In the genomic region with DNA sequence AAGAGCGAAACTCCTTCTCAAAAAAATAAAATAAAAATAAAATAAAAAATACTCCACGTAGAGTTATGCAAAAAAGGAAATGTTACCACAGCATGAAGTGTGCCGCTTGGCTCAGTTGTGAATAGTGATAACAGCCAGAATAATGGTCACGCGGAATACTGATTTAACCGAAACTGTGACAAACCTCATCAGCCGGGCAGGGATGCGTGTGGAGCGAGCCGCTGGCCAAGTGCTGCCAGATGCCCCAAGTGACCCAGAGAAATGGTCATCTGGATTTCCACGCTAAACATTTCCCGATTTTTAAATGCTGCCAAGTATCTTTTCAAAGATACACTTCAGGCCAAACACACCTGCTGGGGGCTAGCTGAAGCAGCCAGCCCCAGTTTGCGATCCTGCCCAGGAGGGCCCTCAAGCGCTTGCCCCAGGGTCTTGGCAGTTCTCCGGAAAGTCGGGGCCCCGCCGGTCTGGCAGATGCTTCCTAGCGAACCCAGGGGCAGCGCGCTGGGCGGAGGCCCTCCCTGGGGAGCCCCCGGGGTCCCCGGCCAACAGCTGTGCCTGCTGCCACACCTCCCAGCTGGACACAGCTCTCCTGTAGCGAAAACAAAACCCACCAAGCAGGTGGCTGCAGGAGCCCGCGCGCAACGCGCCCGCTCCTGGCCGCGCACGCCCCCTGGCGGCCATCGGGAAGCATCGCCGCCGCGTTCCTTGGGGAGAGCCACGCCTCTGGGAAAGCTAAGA, we compare ENCODE assay signal across 8 cellular contexts. TPM values are rescaled to one million over a fixed set of nuclear protein-coding genes. Genes with fewer than 3 reads are reported as not detected.
A peak's percentile ranks its signal among the peaks of the same experiment; 100 is the strongest.
DNase-seq lines count a peak whose midpoint lies in the region; TF ChIP-seq lines count a peak whose summit lies in the region.

No MANE protein-coding gene starts in this region.

- no peaks in the 10 kb centered on the region for H3K9me3 Mint-ChIP-seq in HFFc6

- H3K36me3 ChIP-seq in WERI-Rb-1: no peaks in the 10 kb centered on the region
- no peaks in the 10 kb centered on the region for H3K36me3 ChIP-seq in breast epithelium

- H3K4me1 ChIP-seq in breast epithelium: peaks cover 7 to 11% of the 10 kb centered on the region in 2 donors

- intact Hi-C loops in breast epithelium (cut with DNase I; ENCODE audit: low total_unique reads): no loop called here

- peaks cover 32% of the 10 kb centered on the region for H3K4me1 Mint-ChIP-seq in HFFc6 (ENCODE audit: low read depth)

- peaks cover 4% of the 10 kb centered on the region for H3K36me3 Mint-ChIP-seq in HFFc6 (ENCODE audit: low read depth)

- H3K27ac ChIP-seq in WERI-Rb-1 (peak overlapping the region; percentile 13; the same call in 1 of the 2 replicates), breast epithelium (peak overlapping the region; percentile 86 to 88)

- DNase-seq in HFFc6 (peak; percentile 40), NCI-H128 (lab: John Stamatoyannopoulos, UW; ENCODE audit: unreplicated experiment) (peak; percentile 59), WERI-Rb-1 (peak; percentile 65), breast epithelium (ENCODE audit: low spot score in 2 of 2) (peak; percentile 78), islet precursor cell (peak; percentile 85), amniotic stem cell (lab: John Stamatoyannopoulos, UW) (no peak)
- DNase-seq in stimulated activated CD4-positive, alpha-beta T cell treated with anti-CD3 and anti-CD28 coated beads, Interleukin-12 subunit alpha, Interleukin-12 subunit beta, amount 100 ng/mL, for 4 hours: peak; percentile 76

- H3K4me3 ChIP-seq in WERI-Rb-1 (ENCODE audit: low read depth, low read length) (no peak overlapping the region), breast epithelium (peak overlapping the region; percentile 34 to 67 (median 48))

- TF ChIP-seq CTCF in GM12873 (IDR thresholded peaks at IDR 0.05; ENCODE audit: insufficient read depth, low read depth, low read length, missing control alignments): peak; percentile 99
- TF ChIP-seq CTCF in HFFc6 (IDR thresholded peaks at IDR 0.05): peak; percentile 100
- TF ChIP-seq CTCF in WERI-Rb-1 (IDR thresholded peaks at IDR 0.05; ENCODE audit: low read depth, low read length): peak; percentile 97
- peak; percentile 92 to 97 (median 95) for TF ChIP-seq CTCF in breast epithelium (IDR thresholded peaks at IDR 0.05)

- H3K4me3 Mint-ChIP-seq in HFFc6: peak overlapping the region; percentile 10; the same call in 1 of the 2 replicates

- no peak overlapping the region for H3K27ac Mint-ChIP-seq in HFFc6

- no peak for TF ChIP-seq POLR2A in breast epithelium (IDR thresholded peaks at IDR 0.05)

- H3K9me3 ChIP-seq in WERI-Rb-1 (ENCODE audit: severe bottlenecking) (no peaks in the 10 kb centered on the region), breast epithelium (no peaks in the 10 kb centered on the region)

- H3K27me3 ChIP-seq in WERI-Rb-1 (ENCODE audit: insufficient read depth, low read depth, severe bottlenecking): no peaks in the 10 kb centered on the region
- no peaks in the 10 kb centered on the region for H3K27me3 ChIP-seq in breast epithelium

- no peaks in the 10 kb centered on the region for H3K27me3 Mint-ChIP-seq in HFFc6 (ENCODE audit: insufficient read depth)

RNA-seq across cellular contexts. Expression of a gene that starts 35.1 kb away (rescaled TPM):
- total RNA-seq in HFFc6 (2021; fragmentation: NEBNext Ultra II Directional; extraction: Animal tissue kit (Norgen Biotek cat#: 25700)): 10 to 100 TPM; 55.7 to 68.0 (median 62.7) TPM
- total RNA-seq in breast epithelium: 100 to 1,000 TPM in 1 of 3 donors, 10 to 100 TPM in 2; 52.6 to 151 (median 89.5) TPM
